ENCODE assay signal across 1 cellular context in the genomic region with DNA sequence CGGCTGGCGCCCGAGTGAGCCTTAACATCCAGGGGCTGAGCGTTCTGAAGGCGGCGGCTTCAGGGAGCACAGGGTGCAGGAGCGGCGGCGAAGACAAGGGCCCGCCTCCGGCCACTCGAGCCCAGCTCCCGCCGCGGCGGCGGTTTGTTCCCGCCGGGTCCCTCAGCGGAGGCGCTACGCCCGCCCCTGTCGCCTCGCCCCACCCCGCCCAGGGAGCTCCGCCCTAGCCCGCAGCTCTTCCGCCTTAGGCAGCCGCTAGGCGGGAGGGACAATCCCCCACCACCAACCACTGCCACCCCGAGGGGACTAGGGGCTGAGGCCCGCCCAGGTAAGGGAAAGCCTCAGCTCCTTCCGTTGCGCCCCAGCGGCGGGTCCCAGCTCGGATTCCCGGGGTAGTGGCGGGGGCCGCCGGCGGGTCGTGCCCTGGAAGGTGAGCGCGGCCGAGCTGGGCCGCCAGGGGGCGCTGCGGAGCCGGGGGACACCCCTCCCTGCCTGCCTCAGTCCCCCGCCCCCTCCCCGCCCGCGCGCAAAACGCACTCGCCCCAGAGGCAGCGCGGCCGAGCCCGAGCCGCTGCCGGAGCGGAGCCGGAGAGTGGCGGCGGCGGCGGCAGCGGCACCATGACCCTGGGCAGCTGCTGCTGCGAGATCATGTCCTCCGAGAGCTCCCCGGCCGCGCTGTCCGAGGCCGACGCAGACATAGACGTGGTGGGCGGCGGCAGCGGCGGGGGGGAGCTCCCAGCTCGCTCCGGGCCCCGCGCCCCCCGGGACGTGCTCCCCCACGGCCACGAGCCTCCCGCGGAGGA.
A peak's percentile ranks its signal among the peaks of the same experiment; 100 is the strongest.
TF ChIP-seq lines count a peak whose summit lies in the region.

A gene (plus strand): TSS at position 527 of the 803 bp plus-strand sequence. CDS start 92 bp downstream, at position 619.

TF ChIP-seq in HEK293, 187 proteins besides CTCF, POLR2A, EP300 and RAD21 (continued from another document):
- TF ChIP-seq ZNF214 (tag by site-specific recombination; IDR thresholded peaks at IDR 0.05; ENCODE audit: borderline replicate concordance) (no peak), SP2 (tag by site-specific recombination; IDR thresholded peaks at IDR 0.05) (peak; percentile 99), ZIC2 (tag by site-specific recombination; IDR thresholded peaks at IDR 0.05) (peak; percentile 79), ZNF624 (tag by site-specific recombination; IDR thresholded peaks at IDR 0.05) (no peak), ZNF426 (tag by site-specific recombination; IDR thresholded peaks at IDR 0.05) (no peak), ZBTB21 (tag by site-specific recombination; IDR thresholded peaks at IDR 0.05) (no peak), MYNN (tag by site-specific recombination; IDR thresholded peaks at IDR 0.05; ENCODE audit: borderline replicate concordance) (no peak; the same call in 1 of the 2 replicates), ZSCAN16 (tag by site-specific recombination; IDR thresholded peaks at IDR 0.05) (no peak), ZNF169 (tag by site-specific recombination; IDR thresholded peaks at IDR 0.05) (no peak), ZBTB20 (tag by site-specific recombination; IDR thresholded peaks at IDR 0.05) (peak; percentile 91), ZNF521 (tag by site-specific recombination; IDR thresholded peaks at IDR 0.05) (no peak)
- TF ChIP-seq, protein P1, sequence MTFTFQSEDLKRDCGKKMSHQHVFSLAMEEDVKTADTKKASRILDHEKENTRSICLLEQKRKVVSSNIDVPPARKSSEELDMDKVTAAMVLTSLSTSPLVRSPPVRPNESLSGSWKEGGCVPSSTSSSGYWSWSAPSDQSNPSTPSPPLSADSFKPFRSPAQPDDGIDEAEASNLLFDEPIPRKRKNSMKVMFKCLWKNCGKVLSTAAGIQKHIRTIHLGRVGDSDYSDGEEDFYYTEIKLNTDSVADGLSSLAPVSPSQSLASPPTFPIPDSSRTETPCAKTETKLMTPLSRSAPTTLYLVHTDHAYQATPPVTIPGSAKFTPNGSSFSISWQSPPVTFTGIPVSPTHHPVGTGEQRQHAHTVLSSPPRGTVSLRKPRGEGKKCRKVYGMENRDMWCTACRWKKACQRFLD (tag by site-specific recombination; IDR thresholded peaks at IDR 0.05), result no peak
- TF ChIP-seq, protein P2, sequence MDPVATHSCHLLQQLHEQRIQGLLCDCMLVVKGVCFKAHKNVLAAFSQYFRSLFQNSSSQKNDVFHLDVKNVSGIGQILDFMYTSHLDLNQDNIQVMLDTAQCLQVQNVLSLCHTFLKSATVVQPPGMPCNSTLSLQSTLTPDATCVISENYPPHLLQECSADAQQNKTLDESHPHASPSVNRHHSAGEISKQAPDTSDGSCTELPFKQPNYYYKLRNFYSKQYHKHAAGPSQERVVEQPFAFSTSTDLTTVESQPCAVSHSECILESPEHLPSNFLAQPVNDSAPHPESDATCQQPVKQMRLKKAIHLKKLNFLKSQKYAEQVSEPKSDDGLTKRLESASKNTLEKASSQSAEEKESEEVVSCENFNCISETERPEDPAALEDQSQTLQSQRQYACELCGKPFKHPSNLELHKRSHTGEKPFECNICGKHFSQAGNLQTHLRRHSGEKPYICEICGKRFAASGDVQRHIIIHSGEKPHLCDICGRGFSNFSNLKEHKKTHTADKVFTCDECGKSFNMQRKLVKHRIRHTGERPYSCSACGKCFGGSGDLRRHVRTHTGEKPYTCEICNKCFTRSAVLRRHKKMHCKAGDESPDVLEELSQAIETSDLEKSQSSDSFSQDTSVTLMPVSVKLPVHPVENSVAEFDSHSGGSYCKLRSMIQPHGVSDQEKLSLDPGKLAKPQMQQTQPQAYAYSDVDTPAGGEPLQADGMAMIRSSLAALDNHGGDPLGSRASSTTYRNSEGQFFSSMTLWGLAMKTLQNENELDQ (tag by site-specific recombination; IDR thresholded peaks at IDR 0.05; ENCODE audit: low read depth), result no peak
- TF ChIP-seq, protein P3, sequence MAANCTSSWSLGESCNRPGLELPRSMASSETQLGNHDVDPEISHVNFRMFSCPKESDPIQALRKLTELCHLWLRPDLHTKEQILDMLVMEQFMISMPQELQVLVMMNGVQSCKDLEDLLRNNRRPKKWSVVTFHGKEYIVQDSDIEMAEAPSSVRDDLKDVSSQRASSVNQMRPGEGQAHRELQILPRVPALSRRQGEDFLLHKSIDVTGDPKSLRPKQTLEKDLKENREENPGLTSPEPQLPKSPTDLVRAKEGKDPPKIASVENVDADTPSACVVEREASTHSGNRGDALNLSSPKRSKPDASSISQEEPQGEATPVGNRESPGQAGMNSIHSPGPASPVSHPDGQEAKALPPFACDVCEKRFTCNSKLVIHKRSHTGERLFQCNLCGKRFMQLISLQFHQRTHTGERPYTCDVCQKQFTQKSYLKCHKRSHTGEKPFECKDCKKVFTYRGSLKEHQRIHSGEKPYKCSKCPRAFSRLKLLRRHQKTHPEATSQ (tag by site-specific recombination; IDR thresholded peaks at IDR 0.05), result no peak
- TF ChIP-seq, protein P4, sequence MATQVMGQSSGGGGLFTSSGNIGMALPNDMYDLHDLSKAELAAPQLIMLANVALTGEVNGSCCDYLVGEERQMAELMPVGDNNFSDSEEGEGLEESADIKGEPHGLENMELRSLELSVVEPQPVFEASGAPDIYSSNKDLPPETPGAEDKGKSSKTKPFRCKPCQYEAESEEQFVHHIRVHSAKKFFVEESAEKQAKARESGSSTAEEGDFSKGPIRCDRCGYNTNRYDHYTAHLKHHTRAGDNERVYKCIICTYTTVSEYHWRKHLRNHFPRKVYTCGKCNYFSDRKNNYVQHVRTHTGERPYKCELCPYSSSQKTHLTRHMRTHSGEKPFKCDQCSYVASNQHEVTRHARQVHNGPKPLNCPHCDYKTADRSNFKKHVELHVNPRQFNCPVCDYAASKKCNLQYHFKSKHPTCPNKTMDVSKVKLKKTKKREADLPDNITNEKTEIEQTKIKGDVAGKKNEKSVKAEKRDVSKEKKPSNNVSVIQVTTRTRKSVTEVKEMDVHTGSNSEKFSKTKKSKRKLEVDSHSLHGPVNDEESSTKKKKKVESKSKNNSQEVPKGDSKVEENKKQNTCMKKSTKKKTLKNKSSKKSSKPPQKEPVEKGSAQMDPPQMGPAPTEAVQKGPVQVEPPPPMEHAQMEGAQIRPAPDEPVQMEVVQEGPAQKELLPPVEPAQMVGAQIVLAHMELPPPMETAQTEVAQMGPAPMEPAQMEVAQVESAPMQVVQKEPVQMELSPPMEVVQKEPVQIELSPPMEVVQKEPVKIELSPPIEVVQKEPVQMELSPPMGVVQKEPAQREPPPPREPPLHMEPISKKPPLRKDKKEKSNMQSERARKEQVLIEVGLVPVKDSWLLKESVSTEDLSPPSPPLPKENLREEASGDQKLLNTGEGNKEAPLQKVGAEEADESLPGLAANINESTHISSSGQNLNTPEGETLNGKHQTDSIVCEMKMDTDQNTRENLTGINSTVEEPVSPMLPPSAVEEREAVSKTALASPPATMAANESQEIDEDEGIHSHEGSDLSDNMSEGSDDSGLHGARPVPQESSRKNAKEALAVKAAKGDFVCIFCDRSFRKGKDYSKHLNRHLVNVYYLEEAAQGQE (tag by site-specific recombination; IDR thresholded peaks at IDR 0.05), result no peak
- TF ChIP-seq, protein P5, sequence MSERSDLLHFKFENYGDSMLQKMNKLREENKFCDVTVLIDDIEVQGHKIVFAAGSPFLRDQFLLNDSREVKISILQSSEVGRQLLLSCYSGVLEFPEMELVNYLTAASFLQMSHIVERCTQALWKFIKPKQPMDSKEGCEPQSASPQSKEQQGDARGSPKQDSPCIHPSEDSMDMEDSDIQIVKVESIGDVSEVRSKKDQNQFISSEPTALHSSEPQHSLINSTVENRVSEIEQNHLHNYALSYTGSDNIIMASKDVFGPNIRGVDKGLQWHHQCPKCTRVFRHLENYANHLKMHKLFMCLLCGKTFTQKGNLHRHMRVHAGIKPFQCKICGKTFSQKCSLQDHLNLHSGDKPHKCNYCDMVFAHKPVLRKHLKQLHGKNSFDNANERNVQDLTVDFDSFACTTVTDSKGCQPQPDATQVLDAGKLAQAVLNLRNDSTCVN (tag by site-specific recombination; optimal IDR thresholded peaks at IDR 0.05), result peak; percentile 85
